1 cellular context compared by ENCODE assay signal in genomic region chr15:44719293-44719999, GRCh38.
TF ChIP-seq lines count a peak whose summit lies in the region.

No MANE protein-coding gene starts in this region.

TF ChIP-seq in GM12878, 131 proteins besides CTCF, POLR2A, EP300 and RAD21 (continued from another document):
- TF ChIP-seq TCF12 (IDR thresholded peaks at IDR 0.05; ENCODE audit: low read depth, low read length) (no peak), IRF5 (IDR thresholded peaks at IDR 0.05; ENCODE audit: borderline replicate concordance) (no peak), NR2C2 (IDR thresholded peaks at IDR 0.05; ENCODE audit: borderline replicate concordance, control insufficient read depth, insufficient read length, low read depth) (no peak), EED (IDR thresholded peaks at IDR 0.05; ENCODE audit: low read depth) (peak; percentile 63), KDM1A (IDR thresholded peaks at IDR 0.05; ENCODE audit: borderline replicate concordance) (no peak), ESRRA (IDR thresholded peaks at IDR 0.05; ENCODE audit: low read length) (no peak), FOXK2 (IDR thresholded peaks at IDR 0.05) (no peak), BACH1 (IDR thresholded peaks at IDR 0.05; ENCODE audit: borderline replicate concordance) (peak; percentile 83), USF1 (IDR thresholded peaks at IDR 0.05; ENCODE audit: borderline replicate concordance, extremely low read length, insufficient read depth, low read depth, low read length) (no peak), ZNF384 (IDR thresholded peaks at IDR 0.05; ENCODE audit: borderline replicate concordance, low read depth, low read length) (no peak), TBL1XR1 (IDR thresholded peaks at IDR 0.05; ENCODE audit: low read depth, low read length) (no peak), RBBP5 (conservative IDR thresholded peaks at IDR 0.05) (no peak), WRNIP1 (IDR thresholded peaks at IDR 0.05; ENCODE audit: borderline replicate concordance, low read depth, low read length) (no peak; the same call in 1 of the 2 replicates), IKZF1 (conservative IDR thresholded peaks at IDR 0.05) (no peak; the same call in 1 of the 2 replicates), SMAD1 (IDR thresholded peaks at IDR 0.05; ENCODE audit: low read depth, partially characterized antibody) (peak; percentile 54), NFIC (IDR thresholded peaks at IDR 0.05; ENCODE audit: low read depth, low read length) (no peak; the same call in 1 of the 2 replicates), ZNF24 (IDR thresholded peaks at IDR 0.05) (peak; percentile 91), TARDBP (IDR thresholded peaks at IDR 0.05; ENCODE audit: borderline replicate concordance) (0 out of 2 replicates have a peak, but pooled peaks have one; percentile 21), EZH2 (IDR thresholded peaks at IDR 0.05; ENCODE audit: borderline replicate concordance, control insufficient read depth, low read depth, low read length) (no peak)
- TF ChIP-seq, protein P1, sequence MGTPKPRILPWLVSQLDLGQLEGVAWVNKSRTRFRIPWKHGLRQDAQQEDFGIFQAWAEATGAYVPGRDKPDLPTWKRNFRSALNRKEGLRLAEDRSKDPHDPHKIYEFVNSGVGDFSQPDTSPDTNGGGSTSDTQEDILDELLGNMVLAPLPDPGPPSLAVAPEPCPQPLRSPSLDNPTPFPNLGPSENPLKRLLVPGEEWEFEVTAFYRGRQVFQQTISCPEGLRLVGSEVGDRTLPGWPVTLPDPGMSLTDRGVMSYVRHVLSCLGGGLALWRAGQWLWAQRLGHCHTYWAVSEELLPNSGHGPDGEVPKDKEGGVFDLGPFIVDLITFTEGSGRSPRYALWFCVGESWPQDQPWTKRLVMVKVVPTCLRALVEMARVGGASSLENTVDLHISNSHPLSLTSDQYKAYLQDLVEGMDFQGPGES (IDR thresholded peaks at IDR 0.05): no peak
- TF ChIP-seq, protein P2, sequence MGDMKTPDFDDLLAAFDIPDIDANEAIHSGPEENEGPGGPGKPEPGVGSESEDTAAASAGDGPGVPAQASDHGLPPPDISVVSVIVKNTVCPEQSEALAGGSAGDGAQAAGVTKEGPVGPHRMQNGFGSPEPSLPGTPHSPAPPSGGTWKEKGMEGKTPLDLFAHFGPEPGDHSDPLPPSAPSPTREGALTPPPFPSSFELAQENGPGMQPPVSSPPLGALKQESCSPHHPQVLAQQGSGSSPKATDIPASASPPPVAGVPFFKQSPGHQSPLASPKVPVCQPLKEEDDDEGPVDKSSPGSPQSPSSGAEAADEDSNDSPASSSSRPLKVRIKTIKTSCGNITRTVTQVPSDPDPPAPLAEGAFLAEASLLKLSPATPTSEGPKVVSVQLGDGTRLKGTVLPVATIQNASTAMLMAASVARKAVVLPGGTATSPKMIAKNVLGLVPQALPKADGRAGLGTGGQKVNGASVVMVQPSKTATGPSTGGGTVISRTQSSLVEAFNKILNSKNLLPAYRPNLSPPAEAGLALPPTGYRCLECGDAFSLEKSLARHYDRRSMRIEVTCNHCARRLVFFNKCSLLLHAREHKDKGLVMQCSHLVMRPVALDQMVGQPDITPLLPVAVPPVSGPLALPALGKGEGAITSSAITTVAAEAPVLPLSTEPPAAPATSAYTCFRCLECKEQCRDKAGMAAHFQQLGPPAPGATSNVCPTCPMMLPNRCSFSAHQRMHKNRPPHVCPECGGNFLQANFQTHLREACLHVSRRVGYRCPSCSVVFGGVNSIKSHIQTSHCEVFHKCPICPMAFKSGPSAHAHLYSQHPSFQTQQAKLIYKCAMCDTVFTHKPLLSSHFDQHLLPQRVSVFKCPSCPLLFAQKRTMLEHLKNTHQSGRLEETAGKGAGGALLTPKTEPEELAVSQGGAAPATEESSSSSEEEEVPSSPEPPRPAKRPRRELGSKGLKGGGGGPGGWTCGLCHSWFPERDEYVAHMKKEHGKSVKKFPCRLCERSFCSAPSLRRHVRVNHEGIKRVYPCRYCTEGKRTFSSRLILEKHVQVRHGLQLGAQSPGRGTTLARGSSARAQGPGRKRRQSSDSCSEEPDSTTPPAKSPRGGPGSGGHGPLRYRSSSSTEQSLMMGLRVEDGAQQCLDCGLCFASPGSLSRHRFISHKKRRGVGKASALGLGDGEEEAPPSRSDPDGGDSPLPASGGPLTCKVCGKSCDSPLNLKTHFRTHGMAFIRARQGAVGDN (IDR thresholded peaks at IDR 0.05): peak; percentile 86
